In the genomic region with DNA sequence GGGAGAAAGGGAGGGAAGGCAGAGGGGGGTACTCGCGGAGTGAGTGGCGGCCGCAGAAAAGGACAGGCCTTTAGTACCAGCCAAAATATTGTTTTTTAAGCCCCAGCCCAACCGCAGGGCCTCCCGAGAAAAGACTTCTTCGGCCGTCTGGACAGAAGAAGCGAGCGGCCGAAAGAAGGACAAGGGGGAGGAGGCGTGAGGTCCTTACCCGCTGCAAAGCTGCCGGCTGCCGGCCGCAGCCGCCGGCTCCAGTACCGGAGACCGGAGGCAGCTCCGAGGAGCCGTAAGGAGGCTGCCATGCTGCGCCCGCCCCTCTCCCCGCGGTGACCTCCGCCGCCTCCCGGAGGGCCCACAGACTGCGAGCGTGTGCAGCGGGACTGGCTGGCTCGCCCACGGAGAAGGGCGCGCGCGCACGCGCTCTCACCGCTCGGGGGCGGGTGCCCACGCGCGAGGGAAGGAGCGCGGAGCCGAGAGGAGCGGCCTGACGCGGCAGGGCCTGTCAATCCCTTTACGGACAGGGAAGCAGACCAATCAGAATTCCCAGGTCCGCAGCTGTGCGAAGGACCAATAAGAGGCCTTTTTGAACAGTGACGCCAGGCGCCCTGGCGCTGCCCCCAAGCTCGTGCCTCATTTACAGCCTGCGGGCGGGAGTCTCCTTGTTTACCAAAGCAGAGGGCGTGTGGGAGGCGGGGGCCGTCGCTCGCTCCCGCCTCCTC, we compare ENCODE assay signal across 1 cellular context.
TF ChIP-seq lines count a peak whose summit lies in the region.

HIBADH (minus strand) TSS at position 394 of the 716 bp plus-strand sequence; CDS start at position 299, 95 bp downstream.

TF ChIP-seq in WTC11, 78 proteins besides CTCF, POLR2A, EP300 and RAD21 (continued from another document):
- no peak for TF ChIP-seq ZNF425 (CRISPR knock-in tag; conservative IDR thresholded peaks at IDR 0.05)
- peak; percentile 96 for TF ChIP-seq NFYB (CRISPR knock-in tag; conservative IDR thresholded peaks at IDR 0.05; ENCODE audit: low read depth)
- TF ChIP-seq, protein P1, sequence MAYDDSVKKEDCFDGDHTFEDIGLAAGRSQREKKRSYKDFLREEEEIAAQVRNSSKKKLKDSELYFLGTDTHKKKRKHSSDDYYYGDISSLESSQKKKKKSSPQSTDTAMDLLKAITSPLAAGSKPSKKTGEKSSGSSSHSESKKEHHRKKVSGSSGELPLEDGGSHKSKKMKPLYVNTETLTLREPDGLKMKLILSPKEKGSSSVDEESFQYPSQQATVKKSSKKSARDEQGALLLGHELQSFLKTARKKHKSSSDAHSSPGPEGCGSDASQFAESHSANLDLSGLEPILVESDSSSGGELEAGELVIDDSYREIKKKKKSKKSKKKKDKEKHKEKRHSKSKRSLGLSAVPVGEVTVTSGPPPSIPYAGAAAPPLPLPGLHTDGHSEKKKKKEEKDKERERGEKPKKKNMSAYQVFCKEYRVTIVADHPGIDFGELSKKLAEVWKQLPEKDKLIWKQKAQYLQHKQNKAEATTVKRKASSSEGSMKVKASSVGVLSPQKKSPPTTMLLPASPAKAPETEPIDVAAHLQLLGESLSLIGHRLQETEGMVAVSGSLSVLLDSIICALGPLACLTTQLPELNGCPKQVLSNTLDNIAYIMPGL (CRISPR knock-in tag; IDR thresholded peaks at IDR 0.05), result peak; percentile 74
- TF ChIP-seq ELF4 (CRISPR knock-in tag; IDR thresholded peaks at IDR 0.05; ENCODE audit: low read depth), result no peak
- TF ChIP-seq ZBTB21 (CRISPR knock-in tag; IDR thresholded peaks at IDR 0.05; ENCODE audit: borderline replicate concordance), result no peak
- peak; percentile 96 for TF ChIP-seq FOXK1 (CRISPR knock-in tag; IDR thresholded peaks at IDR 0.05)
- TF ChIP-seq ARID4B (CRISPR knock-in tag; IDR thresholded peaks at IDR 0.05; ENCODE audit: borderline replicate concordance), result peak; percentile 79; the same call in 1 of the 2 replicates
- TF ChIP-seq, protein P2, sequence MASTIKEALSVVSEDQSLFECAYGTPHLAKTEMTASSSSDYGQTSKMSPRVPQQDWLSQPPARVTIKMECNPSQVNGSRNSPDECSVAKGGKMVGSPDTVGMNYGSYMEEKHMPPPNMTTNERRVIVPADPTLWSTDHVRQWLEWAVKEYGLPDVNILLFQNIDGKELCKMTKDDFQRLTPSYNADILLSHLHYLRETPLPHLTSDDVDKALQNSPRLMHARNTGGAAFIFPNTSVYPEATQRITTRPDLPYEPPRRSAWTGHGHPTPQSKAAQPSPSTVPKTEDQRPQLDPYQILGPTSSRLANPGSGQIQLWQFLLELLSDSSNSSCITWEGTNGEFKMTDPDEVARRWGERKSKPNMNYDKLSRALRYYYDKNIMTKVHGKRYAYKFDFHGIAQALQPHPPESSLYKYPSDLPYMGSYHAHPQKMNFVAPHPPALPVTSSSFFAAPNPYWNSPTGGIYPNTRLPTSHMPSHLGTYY (CRISPR knock-in tag; IDR thresholded peaks at IDR 0.05), result no peak
- no peak for TF ChIP-seq NR1H2 (CRISPR knock-in tag; IDR thresholded peaks at IDR 0.05)
- TF ChIP-seq KAT7 (CRISPR knock-in tag; IDR thresholded peaks at IDR 0.05; ENCODE audit: borderline replicate concordance), result peak; percentile 92; the same call in 1 of the 2 replicates
- peak; percentile 91 for TF ChIP-seq FOXP4 (CRISPR knock-in tag; IDR thresholded peaks at IDR 0.05)
- TF ChIP-seq IRF2 (CRISPR knock-in tag; IDR thresholded peaks at IDR 0.05; ENCODE audit: borderline replicate concordance, low read depth), result no peak
- no peak for TF ChIP-seq TEAD4 (CRISPR knock-in tag; IDR thresholded peaks at IDR 0.05)
- no peak for TF ChIP-seq SOX15 (CRISPR knock-in tag; IDR thresholded peaks at IDR 0.05)
- no peak for TF ChIP-seq ZNF121 (CRISPR knock-in tag; IDR thresholded peaks at IDR 0.05)
- TF ChIP-seq AR (CRISPR knock-in tag; IDR thresholded peaks at IDR 0.05), result no peak
- TF ChIP-seq PREB (CRISPR knock-in tag; IDR thresholded peaks at IDR 0.05; ENCODE audit: borderline replicate concordance), result no peak
- no peak for TF ChIP-seq TCF7 (CRISPR knock-in tag; IDR thresholded peaks at IDR 0.05; ENCODE audit: low read depth)
- TF ChIP-seq MXD4 (CRISPR knock-in tag; IDR thresholded peaks at IDR 0.05; ENCODE audit: borderline replicate concordance), result no peak
- no peak for TF ChIP-seq JUN (CRISPR knock-in tag; IDR thresholded peaks at IDR 0.05)
- 0 out of 2 replicates have a peak, but pooled peaks have one; percentile 38 for TF ChIP-seq IRF1 (CRISPR knock-in tag; IDR thresholded peaks at IDR 0.05)
- no peak for TF ChIP-seq NR3C1 (CRISPR knock-in tag; conservative IDR thresholded peaks at IDR 0.05; ENCODE audit: low read depth)
- no peak for TF ChIP-seq NFATC4 (CRISPR knock-in tag; IDR thresholded peaks at IDR 0.05)
- TF ChIP-seq, protein P3, sequence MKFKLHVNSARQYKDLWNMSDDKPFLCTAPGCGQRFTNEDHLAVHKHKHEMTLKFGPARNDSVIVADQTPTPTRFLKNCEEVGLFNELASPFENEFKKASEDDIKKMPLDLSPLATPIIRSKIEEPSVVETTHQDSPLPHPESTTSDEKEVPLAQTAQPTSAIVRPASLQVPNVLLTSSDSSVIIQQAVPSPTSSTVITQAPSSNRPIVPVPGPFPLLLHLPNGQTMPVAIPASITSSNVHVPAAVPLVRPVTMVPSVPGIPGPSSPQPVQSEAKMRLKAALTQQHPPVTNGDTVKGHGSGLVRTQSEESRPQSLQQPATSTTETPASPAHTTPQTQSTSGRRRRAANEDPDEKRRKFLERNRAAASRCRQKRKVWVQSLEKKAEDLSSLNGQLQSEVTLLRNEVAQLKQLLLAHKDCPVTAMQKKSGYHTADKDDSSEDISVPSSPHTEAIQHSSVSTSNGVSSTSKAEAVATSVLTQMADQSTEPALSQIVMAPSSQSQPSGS (CRISPR knock-in tag; IDR thresholded peaks at IDR 0.05; ENCODE audit: borderline replicate concordance, low read depth), result no peak
- TF ChIP-seq ZNF396 (CRISPR knock-in tag; IDR thresholded peaks at IDR 0.05; ENCODE audit: borderline replicate concordance), result no peak
- TF ChIP-seq GRHL2 (CRISPR knock-in tag; IDR thresholded peaks at IDR 0.05; ENCODE audit: insufficient replicate concordance, severe bottlenecking), result no peak
- TF ChIP-seq ZNF138 (CRISPR knock-in tag; conservative IDR thresholded peaks at IDR 0.05), result no peak
- 0 out of 2 replicates have a peak, but pooled peaks have one; percentile 71 for TF ChIP-seq TEAD1 (CRISPR knock-in tag; IDR thresholded peaks at IDR 0.05)
- TF ChIP-seq, protein P4, sequence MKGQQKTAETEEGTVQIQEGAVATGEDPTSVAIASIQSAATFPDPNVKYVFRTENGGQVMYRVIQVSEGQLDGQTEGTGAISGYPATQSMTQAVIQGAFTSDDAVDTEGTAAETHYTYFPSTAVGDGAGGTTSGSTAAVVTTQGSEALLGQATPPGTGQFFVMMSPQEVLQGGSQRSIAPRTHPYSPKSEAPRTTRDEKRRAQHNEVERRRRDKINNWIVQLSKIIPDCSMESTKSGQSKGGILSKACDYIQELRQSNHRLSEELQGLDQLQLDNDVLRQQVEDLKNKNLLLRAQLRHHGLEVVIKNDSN (CRISPR knock-in tag; IDR thresholded peaks at IDR 0.05), result 0 out of 2 replicates have a peak, but pooled peaks have one; percentile 32
- peak; percentile 25; the same call in 1 of the 2 replicates for TF ChIP-seq GABPB1 (CRISPR knock-in tag; IDR thresholded peaks at IDR 0.05)
